ENCODE assay signal across 7 cellular contexts in the genomic region with DNA sequence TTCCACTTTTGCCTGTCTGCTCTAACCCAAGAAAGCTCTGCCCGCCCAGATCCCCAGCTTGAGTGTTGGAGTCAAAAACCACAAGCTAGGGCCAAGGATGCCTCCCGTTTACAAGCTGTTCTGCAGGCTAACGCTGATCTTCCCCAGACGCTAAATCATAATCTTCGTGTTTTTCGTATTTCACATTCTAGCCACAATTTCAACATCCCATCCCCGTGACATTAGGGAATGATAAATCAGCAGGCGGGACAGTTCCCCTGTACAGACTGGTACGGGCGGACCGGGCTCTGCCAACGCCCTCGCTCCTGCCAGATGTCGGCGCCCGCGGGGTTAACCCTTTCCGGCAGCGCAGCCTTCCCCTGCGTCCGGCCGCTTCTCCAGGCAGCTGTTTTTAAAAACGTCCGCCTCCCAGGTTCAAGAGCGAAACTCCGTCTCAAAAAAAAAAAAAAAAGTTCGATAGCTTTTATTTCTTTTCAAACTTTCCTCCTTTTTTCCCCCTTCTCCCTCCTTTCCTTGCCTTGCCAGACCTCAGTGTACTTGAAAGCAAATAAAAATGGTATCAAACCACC.
DNase-seq lines count a peak whose midpoint lies in the region; ATAC-seq, FAIRE-seq and TF ChIP-seq lines count a peak whose summit lies in the region.

No MANE protein-coding gene starts in this region.

- H3K4me3 Mint-ChIP-seq in mesothelial cell of epicardium (peak overlapping the region; percentile 67), type B pancreatic cell (peak overlapping the region; percentile 83)

- H3K9me1 ChIP-seq in endothelial cell of umbilical vein (replicated peaks; ENCODE audit: control insufficient read depth, extremely low read depth, insufficient read depth, low read length): no peaks in the 10 kb centered on the region

- H2AFZ ChIP-seq in SK-N-SH (ENCODE audit: low read depth) (0 out of 2 replicates have a peak overlapping the region, but pooled peaks have one; percentile 7), endothelial cell of umbilical vein (ENCODE audit: low read depth, low read length) (no peak overlapping the region)

- H3K27me3 Mint-ChIP-seq in mesothelial cell of epicardium (ENCODE audit: low read depth): no peaks in the 10 kb centered on the region
- peaks cover 41% of the 10 kb centered on the region for H3K27me3 Mint-ChIP-seq in type B pancreatic cell

- H3K27ac Mint-ChIP-seq in mesothelial cell of epicardium: peak overlapping the region; percentile 94
- peak overlapping the region; percentile 78 for H3K27ac Mint-ChIP-seq in type B pancreatic cell

- no peaks in the 10 kb centered on the region for H3F3A ChIP-seq in SK-N-SH (replicated peaks; ENCODE audit: insufficient read depth)

- no peaks in the 10 kb centered on the region for H3K79me2 ChIP-seq in SK-N-SH (ENCODE audit: insufficient read depth)
- no peaks in the 10 kb centered on the region for H3K79me2 ChIP-seq in endothelial cell of umbilical vein (ENCODE audit: control insufficient read depth, insufficient read depth, low read length)

- H4K20me1 ChIP-seq in SK-N-SH (ENCODE audit: insufficient read depth) (no peaks in the 10 kb centered on the region), endothelial cell of umbilical vein (replicated peaks; ENCODE audit: control insufficient read depth, extremely low read depth, insufficient read depth, low read length) (no peaks in the 10 kb centered on the region)

- no peak for TF ChIP-seq CTCF in SK-N-SH (IDR thresholded peaks at IDR 0.05)
- TF ChIP-seq CTCF in endothelial cell of umbilical vein (IDR thresholded peaks at IDR 0.05; ENCODE audit: extremely low read depth in 1 of 2, insufficient read depth in 1 of 2, low read depth in 1 of 2, low read length in 2 of 2): no peak
- TF ChIP-seq CTCF in mesothelial cell of epicardium (IDR thresholded peaks at IDR 0.05; ENCODE audit: unreplicated experiment): no peak
- TF ChIP-seq CTCF in type B pancreatic cell (conservative IDR thresholded peaks at IDR 0.05): no peak

- WGBS in SK-N-SH (ENCODE audit: low lambda C conversion rate): 2% methylated on average over 26 of the region's 27 CpGs

- no peak for TF ChIP-seq RAD21 in SK-N-SH (IDR thresholded peaks at IDR 0.05; ENCODE audit: low read length)

- no peak for TF ChIP-seq EP300 in SK-N-SH (IDR thresholded peaks at IDR 0.05; ENCODE audit: borderline replicate concordance in 1 of 2, low read depth in 1 of 2, low read length in 1 of 2)

- DNase-seq in HCEC 1CT (peak; percentile 66), SK-N-SH (peak; percentile 55), endothelial cell of umbilical vein (ENCODE audit: low read depth, low spot score) (peak; percentile 8), mesothelial cell of epicardium (ENCODE audit: low spot score in 2 of 2, unreplicated experiment in 2 of 2) (peak; percentile 53 to 78), type B pancreatic cell (ENCODE audit: extremely low spot score, unreplicated experiment) (no peak), COR-L47 (lab: John Stamatoyannopoulos, UW) (no peak)

- POLR2A ChIA-PET in SK-N-SH (lab: Yijun Ruan, JAX): no interaction called here
- POLR2A ChIA-PET in endothelial cell of umbilical vein (lab: Charles Lee): no interaction called here

- BruUV-seq in endothelial cell of umbilical vein (replicated peaks; lab: Mats Ljungman, UMichigan): no TSS peak

- H3K4me2 ChIP-seq in SK-N-SH: peak overlapping the region; percentile 67
- peak overlapping the region; percentile 12 for H3K4me2 ChIP-seq in endothelial cell of umbilical vein (ENCODE audit: insufficient read depth, low read length)

- no peak overlapping the region for H3K27ac ChIP-seq in SK-N-SH (ENCODE audit: low read depth in 2 of 2, low read length in 1 of 2)
- no peak overlapping the region for H3K27ac ChIP-seq in endothelial cell of umbilical vein (ENCODE audit: insufficient read depth, low read depth, low read length)

- intact Hi-C loops in endothelial cell of umbilical vein (cut with micrococcal nuclease): no loop called here

- H3K36me3 ChIP-seq in SK-N-SH (replicated peaks in 1 of 2; ENCODE audit: control insufficient read depth in 1 of 2, insufficient read depth in 2 of 2, low read length in 1 of 2) (no peaks in the 10 kb centered on the region), endothelial cell of umbilical vein (ENCODE audit: control insufficient read depth in 2 of 2, extremely low read depth in 1 of 2, insufficient read depth in 2 of 2, low read length in 2 of 2) (no peaks in the 10 kb centered on the region)

- TF ChIP-seq POLR2A in endothelial cell of umbilical vein (IDR thresholded peaks at IDR 0.05; ENCODE audit: low read depth, low read length): no peak

- dilution Hi-C loops in endothelial cell of umbilical vein (cut with MboI; ENCODE audit: extremely low pct_ligation_motif_present, low sequenced_read_pairs): no loop called here

- peaks cover 61% of the 10 kb centered on the region for H3K4me1 Mint-ChIP-seq in mesothelial cell of epicardium
- peaks cover 7% of the 10 kb centered on the region for H3K4me1 Mint-ChIP-seq in type B pancreatic cell (ENCODE audit: unreplicated experiment)

- H3K27me3 ChIP-seq in SK-N-SH (ENCODE audit: insufficient read depth) (peaks cover 28% of the 10 kb centered on the region; the same call in 1 of the 2 replicates), endothelial cell of umbilical vein (ENCODE audit: control insufficient read depth in 2 of 2, insufficient read depth in 2 of 2, low read length in 2 of 2) (peaks cover 24 to 32% of the 10 kb centered on the region in 2 experiments)

- H3K4me1 ChIP-seq in SK-N-SH (ENCODE audit: control insufficient read depth in 1 of 2, insufficient read depth in 2 of 2, low read depth in 1 of 2, low read length in 1 of 2): peaks cover 0 to 4% of the 10 kb centered on the region in 2 experiments; a peak in 1 of 4 replicates
- peaks cover 5% of the 10 kb centered on the region for H3K4me1 ChIP-seq in endothelial cell of umbilical vein (ENCODE audit: control insufficient read depth, extremely low read depth, insufficient read depth, low read length)

- no peak for ATAC-seq in GM19463 (IDR thresholded peaks at IDR 0.05; ENCODE audit: unreplicated experiment)

- CTCF ChIA-PET in SK-N-SH (lab: Yijun Ruan, JAX): interaction anchor here (0.5 to 1.4 kb wide), 2 partner anchors 10 to 24 kb away, joined by 3 read pairs; no protein-coding TSS in a partner anchor
- CTCF ChIA-PET in endothelial cell of umbilical vein (lab: Charles Lee): interaction anchor here (0.7 to 1.9 kb wide), 2 partner anchors 117 to 121 kb away, joined by 3 to 11 read pairs; no protein-coding TSS in a partner anchor

- H3K9ac ChIP-seq in SK-N-SH (no peak overlapping the region), endothelial cell of umbilical vein (replicated peaks; ENCODE audit: extremely low read depth, insufficient read depth, low read length) (no peak overlapping the region)

- no peaks in the 10 kb centered on the region for H3K9me2 ChIP-seq in SK-N-SH

- no peaks in the 10 kb centered on the region for H3K36me3 Mint-ChIP-seq in mesothelial cell of epicardium
- no peaks in the 10 kb centered on the region for H3K36me3 Mint-ChIP-seq in type B pancreatic cell

- no peaks in the 10 kb centered on the region for H3K9me3 ChIP-seq in SK-N-SH
- H3K9me3 ChIP-seq in endothelial cell of umbilical vein (replicated peaks; ENCODE audit: control insufficient read depth, insufficient read depth, low read length): no peaks in the 10 kb centered on the region

- H3K9me3 Mint-ChIP-seq in mesothelial cell of epicardium (no peaks in the 10 kb centered on the region), type B pancreatic cell (no peaks in the 10 kb centered on the region)

- no peak for FAIRE-seq in endothelial cell of umbilical vein (lab: Jason Lieb, UNC)

- H3K4me3 ChIP-seq in SK-N-SH (ENCODE audit: low read depth in 2 of 2, low read length in 1 of 2) (peak overlapping the region in 1 of 2 experiments; percentile 24; a peak in 1 of 4 replicates), endothelial cell of umbilical vein (replicated peaks in 1 of 3; ENCODE audit: insufficient read depth in 1 of 3, low read depth in 1 of 3, low read length in 3 of 3) (no peak overlapping the region)

TF ChIP-seq in SK-N-SH, 30 proteins besides CTCF, POLR2A, EP300 and RAD21 (continues in another document):
- TF ChIP-seq FOSL2 (IDR thresholded peaks at IDR 0.05; ENCODE audit: borderline replicate concordance, low read depth) (no peak), ELF1 (IDR thresholded peaks at IDR 0.05) (no peak), EZH2phosphoT487 (IDR thresholded peaks at IDR 0.05; ENCODE audit: borderline replicate concordance, low read depth) (no peak), RFX5 (IDR thresholded peaks at IDR 0.05; ENCODE audit: low read length) (no peak)

TF ChIP-seq in endothelial cell of umbilical vein, 7 proteins besides CTCF, POLR2A, EP300 and RAD21:
- TF ChIP-seq JUN (IDR thresholded peaks at IDR 0.05; ENCODE audit: borderline replicate concordance, insufficient read depth, insufficient read length, low read depth) (no peak), EZH2 (IDR thresholded peaks at IDR 0.05; ENCODE audit: borderline replicate concordance, low read depth, low read length, severe bottlenecking) (peak; percentile 24), FOS (IDR thresholded peaks at IDR 0.05; ENCODE audit: borderline replicate concordance, insufficient read depth, low read length) (no peak)
- TF ChIP-seq, protein P1, sequence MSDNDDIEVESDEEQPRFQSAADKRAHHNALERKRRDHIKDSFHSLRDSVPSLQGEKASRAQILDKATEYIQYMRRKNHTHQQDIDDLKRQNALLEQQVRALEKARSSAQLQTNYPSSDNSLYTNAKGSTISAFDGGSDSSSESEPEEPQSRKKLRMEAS (IDR thresholded peaks at IDR 0.05; ENCODE audit: insufficient read depth, insufficient read length): no peak

Comparison
In these comparisons a context has a peak if more than half of its experiments do, and no peak if none do; other contexts are left out.
1. DNase-seq: peak in HCEC 1CT (single experiment), SK-N-SH (single experiment), endothelial cell of umbilical vein (single experiment) and mesothelial cell of epicardium (2 of 2); none in type B pancreatic cell (single experiment) and COR-L47 (single experiment).